1 cellular context compared by ENCODE assay signal in genomic region chr18:35460719-35461118, GRCh38.
TF ChIP-seq lines count a peak whose summit lies in the region.

No MANE protein-coding gene starts in this region.

TF ChIP-seq in GM23338, 12 proteins besides CTCF, POLR2A, EP300 and RAD21 (continued from another document):
- TF ChIP-seq ZNF462 (CRISPR knock-in tag; IDR thresholded peaks at IDR 0.05) = no peak
- TF ChIP-seq ZNF331 (CRISPR knock-in tag; IDR thresholded peaks at IDR 0.05; ENCODE audit: low read depth) = no peak
- TF ChIP-seq NANOG (IDR thresholded peaks at IDR 0.05; ENCODE audit: borderline replicate concordance) = no peak
- TF ChIP-seq CREB1 (CRISPR knock-in tag; IDR thresholded peaks at IDR 0.05; ENCODE audit: low read depth) = no peak
- TF ChIP-seq ETS1 (IDR thresholded peaks at IDR 0.05) = no peak
- no peak for TF ChIP-seq POLR2AphosphoS5 (IDR thresholded peaks at IDR 0.05; ENCODE audit: low read depth)
- no peak for TF ChIP-seq EZH2 (IDR thresholded peaks at IDR 0.05; ENCODE audit: low read depth, unreplicated experiment)
- TF ChIP-seq REST (IDR thresholded peaks at IDR 0.05; ENCODE audit: unreplicated experiment) = no peak
- no peak for TF ChIP-seq STAT1 (IDR thresholded peaks at IDR 0.05; ENCODE audit: unreplicated experiment)
- no peak for TF ChIP-seq JUNB (IDR thresholded peaks at IDR 0.05; ENCODE audit: unreplicated experiment)
- TF ChIP-seq EZH2phosphoT487 (IDR thresholded peaks at IDR 0.05; ENCODE audit: unreplicated experiment) = no peak
